In the genomic region with DNA sequence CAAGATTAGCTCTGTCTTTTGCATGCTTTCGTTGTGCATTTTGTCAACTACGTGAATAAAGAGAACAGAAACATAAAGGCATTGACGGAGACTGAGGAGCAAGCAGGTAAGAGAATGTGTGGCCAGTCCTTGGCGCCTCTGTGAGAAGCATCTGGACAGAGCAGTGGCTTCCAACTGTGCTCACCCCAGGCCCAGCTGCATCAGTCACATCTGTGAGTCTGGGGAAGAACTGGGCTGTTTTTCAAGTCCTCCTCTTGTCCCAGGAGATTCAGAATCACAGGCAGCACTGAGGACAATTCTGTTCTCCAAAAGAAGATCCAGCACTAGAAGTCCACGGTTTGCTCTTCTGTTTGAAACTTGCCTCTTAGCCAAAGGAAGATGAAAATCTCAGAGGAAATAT, we compare ENCODE assay signal across 26 cellular contexts. TPM values are rescaled to one million over a fixed set of nuclear protein-coding genes. Genes with fewer than 3 reads are reported as not detected.
DNase-seq lines count a peak whose midpoint lies in the region; ATAC-seq and TF ChIP-seq lines count a peak whose summit lies in the region.
"Had no signal": no experiment of that assay in that cellular context is flagged by ENCODE, and none has a peak within 500 bp of the region (broad histone marks: within the 10 kb centered on the region; RNA-seq: fewer than 3 reads in every experiment).

No MANE protein-coding gene starts in this region.

- H3K36me3 ChIP-seq in GM23338 (ENCODE audit: insufficient read depth) (no peaks in the 10 kb centered on the region), SK-N-SH (replicated peaks in 1 of 2; ENCODE audit: control insufficient read depth in 1 of 2, insufficient read depth in 2 of 2, low read length in 1 of 2) (no peaks in the 10 kb centered on the region)
- H3K36me3 ChIP-seq: lower lobe of right lung, thoracic aorta, vagina had no signal

- no peak overlapping the region for H3K4me3 Mint-ChIP-seq in GM23338
- H3K4me3 Mint-ChIP-seq: activated CD4-positive, alpha-beta T cell treated with anti-CD3 and anti-CD28 coated beads, Interleukin-2, amount 10 ng/mL, durations not matched to agents 24 days and 14 days; activated naive CD8-positive, alpha-beta T cell; CD4-positive, alpha-beta T cell; effector memory CD8-positive, alpha-beta T cell had no signal

- no peaks in the 10 kb centered on the region for H3K9me3 Mint-ChIP-seq in GM23338
- H3K9me3 Mint-ChIP-seq: activated CD4-positive, alpha-beta T cell treated with anti-CD3 and anti-CD28 coated beads, Interleukin-2, amount 10 ng/mL, durations not matched to agents 24 days and 14 days; activated T-helper 2 cell treated with anti-CD3 and anti-CD28 coated beads, Interferon-gamma antibody, Interleukin-2, Interleukin-4, amounts not matched to agents 10 μg/mL and 5 μg/mL and 100 μg/mL, durations not matched to agents 14 hours and 24 hours and 36 hours; CD4-positive, alpha-beta T cell; effector memory CD8-positive, alpha-beta T cell had no signal

- TF ChIP-seq EP300 in SK-N-SH (IDR thresholded peaks at IDR 0.05; ENCODE audit: borderline replicate concordance in 1 of 2, low read depth in 1 of 2, low read length in 1 of 2): no peak

- 74% methylated on average over 5 of the region's 5 CpGs for WGBS in SK-N-SH (ENCODE audit: low lambda C conversion rate)

- H4K20me1 ChIP-seq in GM23338 (replicated peaks; ENCODE audit: insufficient read depth): no peaks in the 10 kb centered on the region
- no peaks in the 10 kb centered on the region for H4K20me1 ChIP-seq in SK-N-SH (ENCODE audit: insufficient read depth)

- H3K4me2 ChIP-seq in GM23338: no peak overlapping the region
- no peak overlapping the region for H3K4me2 ChIP-seq in SK-N-SH
- H3K4me2 ChIP-seq: smooth muscle cell had no signal

- no peaks in the 10 kb centered on the region for H3F3A ChIP-seq in GM23338 (replicated peaks; ENCODE audit: low read depth)
- no peaks in the 10 kb centered on the region for H3F3A ChIP-seq in SK-N-SH (replicated peaks; ENCODE audit: insufficient read depth)

- no peaks in the 10 kb centered on the region for H3K27me3 ChIP-seq in GM23338 (ENCODE audit: insufficient read depth)
- H3K27me3 ChIP-seq in SK-N-SH (ENCODE audit: insufficient read depth): no peaks in the 10 kb centered on the region
- H3K27me3 ChIP-seq: foreskin keratinocyte, vagina had no signal

- ATAC-seq in GM23338 (peak; percentile 64), GM21619 (IDR thresholded peaks at IDR 0.05; ENCODE audit: unreplicated experiment) (no peak)
- ATAC-seq: effector memory CD8-positive, alpha-beta T cell; foreskin keratinocyte; lower lobe of right lung had no signal

- DNase-seq in GM23338 (ENCODE audit: low spot score) (no peak), hypothalamus (lab: John Stamatoyannopoulos, UW) (peak in 29 of 51 donors; percentile 12 to 67 (median 38)), putamen (ENCODE audit: low spot score) (peak; percentile 77), SK-N-SH (no peak)
- DNase-seq in activated CD4-positive, alpha-beta T cell treated with anti-CD3 and anti-CD28 coated beads, Interleukin-2, amount 50 U/mL, for 4 hours: no peak
- DNase-seq: activated CD4-positive, alpha-beta T cell treated with anti-CD3 and anti-CD28 coated beads, Interleukin-2, amount 10 ng/mL, durations not matched to agents 24 days and 14 days; CD4-positive, alpha-beta T cell; DMS153; effector memory CD8-positive, alpha-beta T cell; foreskin keratinocyte; islet precursor cell; lower lobe of right lung; NCI-H1105; NCI-H2029 treated with DMSO at 0.1 percent for 48 hours; NCI-H2227 treated with DMSO at 0.1 percent for 48 hours; NCI-H774; RPMI8226; stimulated activated CD4-positive, alpha-beta T cell treated with anti-CD3 and anti-CD28 coated beads, Interleukin-2, amount 100 ng/mL, for 24 hours had no signal

- H3K9ac ChIP-seq in SK-N-SH: no peak overlapping the region

- H3K27ac Mint-ChIP-seq in GM23338: no peak overlapping the region
- H3K27ac Mint-ChIP-seq: activated CD4-positive, alpha-beta T cell treated with anti-CD3 and anti-CD28 coated beads, Interleukin-2, amount 10 ng/mL, durations not matched to agents 24 days and 14 days; activated naive CD8-positive, alpha-beta T cell; activated T-helper 2 cell treated with anti-CD3 and anti-CD28 coated beads, Interferon-gamma antibody, Interleukin-2, Interleukin-4, amounts not matched to agents 10 μg/mL and 5 μg/mL and 100 μg/mL, durations not matched to agents 14 hours and 24 hours and 36 hours; CD4-positive, alpha-beta T cell; effector memory CD8-positive, alpha-beta T cell had no signal

- H3K4me1 ChIP-seq in GM23338 (ENCODE audit: insufficient read depth) (no peaks in the 10 kb centered on the region), SK-N-SH (ENCODE audit: control insufficient read depth in 1 of 2, insufficient read depth in 2 of 2, low read depth in 1 of 2, low read length in 1 of 2) (peaks cover 0 to 7% of the 10 kb centered on the region in 2 experiments; a peak in 1 of 4 replicates)
- H3K4me1 ChIP-seq: foreskin keratinocyte, lower lobe of right lung, vagina had no signal

- H2AFZ ChIP-seq in GM23338 (0 out of 2 replicates have a peak overlapping the region, but pooled peaks have one; percentile 2), SK-N-SH (ENCODE audit: low read depth) (no peak overlapping the region)

- no peak for TF ChIP-seq CTCF in GM23338 (conservative IDR thresholded peaks at IDR 0.05; ENCODE audit: low read depth in 2 of 2)
- TF ChIP-seq CTCF in VCaP (conservative IDR thresholded peaks at IDR 0.05): no peak
- no peak for TF ChIP-seq CTCF in SK-N-SH (IDR thresholded peaks at IDR 0.05)

- H3K79me2 ChIP-seq in GM23338 (replicated peaks; ENCODE audit: insufficient read depth) (no peaks in the 10 kb centered on the region), SK-N-SH (ENCODE audit: insufficient read depth) (no peaks in the 10 kb centered on the region)

- CTCF ChIA-PET in SK-N-SH (lab: Yijun Ruan, JAX): interaction anchor here (0.8 to 6.4 kb wide), 14 partner anchors 8 to 1101 kb away, joined by 3 to 86 read pairs (median 7); partner anchors contain the start of genes DDIAS, FAM181B and PRCP

- no peaks in the 10 kb centered on the region for H3K36me3 Mint-ChIP-seq in GM23338 (ENCODE audit: low read depth)
- H3K36me3 Mint-ChIP-seq: activated naive CD8-positive, alpha-beta T cell had no signal

- no peaks in the 10 kb centered on the region for H3K9me3 ChIP-seq in SK-N-SH
- H3K9me3 ChIP-seq: lower lobe of right lung, thoracic aorta, vagina had no signal

- H3K27ac ChIP-seq in GM23338 (ENCODE audit: low read depth) (no peak overlapping the region), VCaP (peak overlapping the region; percentile 19; the same call in 1 of the 2 replicates), SK-N-SH (ENCODE audit: low read depth in 2 of 2, low read length in 1 of 2) (no peak overlapping the region)
- H3K27ac ChIP-seq: foreskin keratinocyte, lower lobe of right lung, thoracic aorta, vagina had no signal

- H3K4me1 Mint-ChIP-seq in GM23338: peaks cover 2% of the 10 kb centered on the region
- H3K4me1 Mint-ChIP-seq: activated CD4-positive, alpha-beta T cell treated with anti-CD3 and anti-CD28 coated beads, Interleukin-2, amount 10 ng/mL, durations not matched to agents 24 days and 14 days had no signal

- TF ChIP-seq RAD21 in SK-N-SH (IDR thresholded peaks at IDR 0.05; ENCODE audit: low read length): no peak

- POLR2A ChIA-PET in SK-N-SH (lab: Yijun Ruan, JAX): no interaction called here

- no peak overlapping the region for H3K4me3 ChIP-seq in GM23338
- H3K4me3 ChIP-seq in SK-N-SH (ENCODE audit: low read depth in 2 of 2, low read length in 1 of 2): no peak overlapping the region
- H3K4me3 ChIP-seq: lower lobe of right lung, smooth muscle cell, thoracic aorta, vagina had no signal

- H3K27me3 Mint-ChIP-seq in GM23338 (ENCODE audit: insufficient read depth, low read depth, poor library complexity): no peaks in the 10 kb centered on the region

- H3K9me2 ChIP-seq in GM23338 (ENCODE audit: insufficient read depth): no peaks in the 10 kb centered on the region
- H3K9me2 ChIP-seq in SK-N-SH: no peaks in the 10 kb centered on the region

TF ChIP-seq in GM23338, 12 proteins besides CTCF, POLR2A, EP300 and RAD21 (continues in another document):
- TF ChIP-seq STAT1 (IDR thresholded peaks at IDR 0.05; ENCODE audit: unreplicated experiment) (no peak), EZH2 (IDR thresholded peaks at IDR 0.05; ENCODE audit: low read depth, unreplicated experiment) (no peak), EZH2phosphoT487 (IDR thresholded peaks at IDR 0.05; ENCODE audit: unreplicated experiment) (no peak), POLR2AphosphoS5 (IDR thresholded peaks at IDR 0.05; ENCODE audit: low read depth) (no peak), ZNF331 (CRISPR knock-in tag; IDR thresholded peaks at IDR 0.05; ENCODE audit: low read depth) (no peak), ZNF114 (CRISPR knock-in tag; IDR thresholded peaks at IDR 0.05) (no peak)

TF ChIP-seq in SK-N-SH, 30 proteins besides CTCF, POLR2A, EP300 and RAD21 (continues in another document):
- no peak for TF ChIP-seq EZH2phosphoT487 (IDR thresholded peaks at IDR 0.05; ENCODE audit: borderline replicate concordance, low read depth)
- TF ChIP-seq, protein P1, sequence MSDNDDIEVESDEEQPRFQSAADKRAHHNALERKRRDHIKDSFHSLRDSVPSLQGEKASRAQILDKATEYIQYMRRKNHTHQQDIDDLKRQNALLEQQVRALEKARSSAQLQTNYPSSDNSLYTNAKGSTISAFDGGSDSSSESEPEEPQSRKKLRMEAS (IDR thresholded peaks at IDR 0.05; ENCODE audit: low read depth): no peak
- no peak for TF ChIP-seq CHD2 (IDR thresholded peaks at IDR 0.05; ENCODE audit: low read length, partially characterized antibody)
- TF ChIP-seq SMC3 (IDR thresholded peaks at IDR 0.05; ENCODE audit: low read depth, low read length): no peak
- TF ChIP-seq, protein P2, sequence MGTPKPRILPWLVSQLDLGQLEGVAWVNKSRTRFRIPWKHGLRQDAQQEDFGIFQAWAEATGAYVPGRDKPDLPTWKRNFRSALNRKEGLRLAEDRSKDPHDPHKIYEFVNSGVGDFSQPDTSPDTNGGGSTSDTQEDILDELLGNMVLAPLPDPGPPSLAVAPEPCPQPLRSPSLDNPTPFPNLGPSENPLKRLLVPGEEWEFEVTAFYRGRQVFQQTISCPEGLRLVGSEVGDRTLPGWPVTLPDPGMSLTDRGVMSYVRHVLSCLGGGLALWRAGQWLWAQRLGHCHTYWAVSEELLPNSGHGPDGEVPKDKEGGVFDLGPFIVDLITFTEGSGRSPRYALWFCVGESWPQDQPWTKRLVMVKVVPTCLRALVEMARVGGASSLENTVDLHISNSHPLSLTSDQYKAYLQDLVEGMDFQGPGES (IDR thresholded peaks at IDR 0.05; ENCODE audit: low read depth, low read length): no peak
- TF ChIP-seq POLR2AphosphoS5 (IDR thresholded peaks at IDR 0.05; ENCODE audit: low read depth, low read length): no peak
- no peak for TF ChIP-seq TAF1 (IDR thresholded peaks at IDR 0.05; ENCODE audit: borderline replicate concordance, low read depth, low read length)
- TF ChIP-seq RCOR1 (IDR thresholded peaks at IDR 0.05; ENCODE audit: low read length): no peak
- TF ChIP-seq SIN3A (IDR thresholded peaks at IDR 0.05; ENCODE audit: borderline replicate concordance, low read depth, low read length): no peak

RNA-seq across cellular contexts. Expression of gene FAM181B, which starts 14.3 kb away (rescaled TPM):
- 0.87 and 1.5 TPM in 2 replicates for total RNA-seq in GM23338 (2014; rRNA removed; shearing (Covaris generic))
- polyA plus RNA-seq in GM23338 (2016; fragmentation: Nextera tagmentation; extraction: Ambion mirVana) (0.23 and 0.36 TPM in 2 replicates), SK-N-SH (2012; rRNA removed) (0.02 and 0.06 TPM in 2 replicates)
- polyA plus RNA-seq in SK-N-SH (2012; cell fraction: cytosol; rRNA removed): 0.06 and 0.13 TPM in 2 replicates
- 0.01 and 0.07 TPM in 2 replicates for polyA plus RNA-seq in SK-N-SH (2012; cell fraction: nucleus; rRNA removed)
- total RNA-seq: activated CD4-positive, alpha-beta T cell treated with anti-CD3 and anti-CD28 coated beads, Interleukin-2, amount 10 ng/mL, durations not matched to agents 24 days and 14 days; activated T-helper 2 cell treated with anti-CD3 and anti-CD28 coated beads, Interferon-gamma antibody, Interleukin-2, Interleukin-4, amounts not matched to agents 10 μg/mL and 5 μg/mL and 100 μg/mL, durations not matched to agents 14 hours and 24 hours and 36 hours; smooth muscle cell; T-helper 2 cell treated with Interferon-gamma antibody and Interleukin-4, amounts not matched to agents 100 ng/mL and 5 ng/mL, for 36 hours had no signal
- polyA plus RNA-seq: smooth muscle cell had no signal

Comparison
In these comparisons a context has a peak if more than half of its experiments do, and no peak if none do; other contexts are left out.
1. DNase-seq: peak in hypothalamus (29 of 51) and putamen (single experiment); none in GM23338 (single experiment), activated CD4-positive, alpha-beta T cell treated with anti-CD3 and anti-CD28 coated beads, Interleukin-2, amount 50 U/mL, for 4 hours (0 of 2) and SK-N-SH (single experiment).